In the genomic region with DNA sequence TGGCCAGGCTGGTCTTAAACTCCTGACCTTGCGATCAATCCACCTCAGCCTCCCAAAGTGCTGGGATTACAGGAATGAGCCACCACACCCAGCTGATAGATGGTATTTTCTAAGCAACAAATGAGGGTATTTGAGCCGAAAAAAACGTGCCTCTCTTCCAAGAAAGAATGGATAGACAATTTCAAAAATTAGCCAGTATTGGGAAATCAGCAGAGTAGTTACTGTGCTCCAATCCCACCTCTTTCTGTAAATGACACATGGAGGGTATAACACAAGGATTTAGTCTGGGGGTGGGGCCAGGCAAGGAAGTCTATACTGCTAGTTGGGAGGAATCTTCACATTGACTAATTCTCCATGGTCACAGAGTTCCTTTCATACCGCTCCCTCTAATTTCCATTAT, we compare ENCODE assay signal across 28 cellular contexts. TPM values are rescaled to one million over a fixed set of nuclear protein-coding genes. Genes with fewer than 3 reads are reported as not detected.
A peak's percentile ranks its signal among the peaks of the same experiment; 100 is the strongest.
DNase-seq lines count a peak whose midpoint lies in the region; ATAC-seq and TF ChIP-seq lines count a peak whose summit lies in the region.
"Had no signal": no experiment of that assay in that cellular context is flagged by ENCODE, and none has a peak within 500 bp of the region (broad histone marks: within the 10 kb centered on the region; RNA-seq: fewer than 3 reads in every experiment).

No MANE protein-coding gene starts in this region.

- intact Hi-C loops in IMR-90 (cut with micrococcal nuclease) (loop anchor here (5.0 kb wide), 1 partner anchor 35 kb away; no protein-coding TSS in a partner anchor), transverse colon (cut with DNase I; ENCODE audit: low total_unique reads) (no loop called here)
- intact Hi-C loops in naive thymus-derived CD4-positive, alpha-beta T cell (cut with micrococcal nuclease): no loop called here

- DNase-seq in activated naive CD4-positive, alpha-beta T cell treated with anti-CD3 and anti-CD28 coated beads, Interleukin-2, amount 10 ng/mL, durations not matched to agents 7 days and 5 days: no peak
- DNase-seq in activated naive CD4-positive, alpha-beta T cell treated with Interleukin-2 at 50 U/mL for 16 hours: no peak
- DNase-seq in IMR-90 (no peak), globus pallidus (ENCODE audit: low spot score) (no peak), COLO829 (ENCODE audit: low spot score) (no peak), transverse colon (no peak)
- DNase-seq in naive thymus-derived CD4-positive, alpha-beta T cell: no peak
- DNase-seq: C1 segment of cervical spinal cord; CD8-positive, alpha-beta T cell; DMS 273 treated with DMSO at 0.1 percent for 48 hours; DMS79; EL; GDM1; GOT3; HFFc6; NCI-H1048; NCI-H1417; NCI-H1694; NCI-H2029 treated with DMSO at 0.1 percent for 48 hours; NCI-H226; NCI-H510A; NCI-H69; SHP77 had no signal

- H3K9ac ChIP-seq in IMR-90 (ENCODE audit: low read depth, low read length): no peak overlapping the region
- H3K9ac ChIP-seq: KMS-11 had no signal

- no peak overlapping the region for H2AK9ac ChIP-seq in IMR-90 (replicated peaks; ENCODE audit: low read depth, low read length, poor library complexity)

- 100% methylated on average over 1 of the region's 4 CpGs; no CpG with 5 or more reads in 1 of the 2 experiments for WGBS in IMR-90 (ENCODE audit: extremely low coverage in 2 of 2, insufficient read length in 1 of 2), 2 experiments
- WGBS in transverse colon (ENCODE audit: low coverage in 1 of 2), 2 donors: 79 to 94% methylated on average over 2 to 4 of the region's 4 CpGs

- no peaks in the 10 kb centered on the region for H3K27me3 Mint-ChIP-seq in activated naive CD4-positive, alpha-beta T cell treated with anti-CD3 and anti-CD28 coated beads, Interleukin-2, amount 10 ng/mL, durations not matched to agents 7 days and 5 days
- H3K27me3 Mint-ChIP-seq in activated T-helper 17 cell treated with anti-CD3 and anti-CD28 coated beads, Interleukin-2, amount 50 U/mL, for 72 hours: no peaks in the 10 kb centered on the region
- H3K27me3 Mint-ChIP-seq in naive thymus-derived CD4-positive, alpha-beta T cell: no peaks in the 10 kb centered on the region

- peaks cover 53% of the 10 kb centered on the region for H3K4me1 Mint-ChIP-seq in activated naive CD4-positive, alpha-beta T cell treated with anti-CD3 and anti-CD28 coated beads, Interleukin-2, amount 10 ng/mL, durations not matched to agents 7 days and 5 days
- H3K4me1 Mint-ChIP-seq in activated T-helper 17 cell treated with anti-CD3 and anti-CD28 coated beads, Interleukin-2, amount 50 U/mL, for 72 hours: peaks cover 20% of the 10 kb centered on the region
- peaks cover 21 to 52% (median 39%) of the 10 kb centered on the region in 7 donors for H3K4me1 Mint-ChIP-seq in naive thymus-derived CD4-positive, alpha-beta T cell

- H2BK5ac ChIP-seq in IMR-90 (ENCODE audit: low read depth, low read length, poor library complexity, severe bottlenecking): peak overlapping the region; percentile 14

- TF ChIP-seq RAD21 in IMR-90 (IDR thresholded peaks at IDR 0.05; ENCODE audit: low read length): no peak

- peaks cover 7% of the 10 kb centered on the region; the same call in 1 of the 2 replicates for H3K9me1 ChIP-seq in IMR-90 (ENCODE audit: insufficient read depth, low read length)

- no TSS peak for BruUV-seq in IMR-90 (replicated peaks; lab: Mats Ljungman, UMichigan)

- no peak overlapping the region for H2BK120ac ChIP-seq in IMR-90 (ENCODE audit: low read depth, low read length)

- H2AFZ ChIP-seq in IMR-90 (replicated peaks; ENCODE audit: low read length, poor library complexity): no peak overlapping the region

- no peak overlapping the region for H2BK15ac ChIP-seq in IMR-90 (ENCODE audit: low read depth, low read length)

- H4K8ac ChIP-seq in IMR-90 (ENCODE audit: low read depth in 2 of 2, low read length in 2 of 2): 0 out of 4 replicates have a peak overlapping the region, but pooled peaks of 1 of the 2 experiments have one; percentile 59

- H4K5ac ChIP-seq in IMR-90 (ENCODE audit: low read depth, low read length): no peak overlapping the region

- no peaks in the 10 kb centered on the region for H4K20me1 ChIP-seq in IMR-90 (ENCODE audit: insufficient read depth, low read length)

- no peak for ATAC-seq in IMR-90 (ENCODE audit: low read depth)
- ATAC-seq in activated T-helper 17 cell treated with anti-CD3 and anti-CD28 coated beads, Interleukin-2, amount 50 U/mL, for 72 hours (replicated peaks): no peak
- no peak for ATAC-seq in naive thymus-derived CD4-positive, alpha-beta T cell
- ATAC-seq: CD8-positive, alpha-beta T cell; Panc1 had no signal

- no peak for TF ChIP-seq EP300 in transverse colon (IDR thresholded peaks at IDR 0.05; ENCODE audit: low read depth)

- no peak for TF ChIP-seq POLR2A in IMR-90 (IDR thresholded peaks at IDR 0.05; ENCODE audit: low read depth, low read length)
- TF ChIP-seq POLR2A in transverse colon (IDR thresholded peaks at IDR 0.05): no peak

- H3K36me3 ChIP-seq in IMR-90 (ENCODE audit: control insufficient read depth, insufficient read depth, low read length): no peaks in the 10 kb centered on the region
- H3K36me3 ChIP-seq in naive thymus-derived CD4-positive, alpha-beta T cell (ENCODE audit: control insufficient read depth in 2 of 3, insufficient read depth in 3 of 3, low read length in 3 of 3): no peaks in the 10 kb centered on the region
- H3K36me3 ChIP-seq in transverse colon: no peaks in the 10 kb centered on the region
- H3K36me3 ChIP-seq: HAP-1 had no signal

- H3K27ac ChIP-seq in IMR-90 (ENCODE audit: insufficient read depth, low read length) (peak overlapping the region; percentile 86; the same call in 1 of the 2 replicates), transverse colon (no peak overlapping the region)
- H3K27ac ChIP-seq in naive thymus-derived CD4-positive, alpha-beta T cell (ENCODE audit: low read depth, low read length): no peak overlapping the region
- H3K27ac ChIP-seq: KMS-11, RWPE1 had no signal

- H3K14ac ChIP-seq in IMR-90 (replicated peaks; ENCODE audit: low read depth, low read length): no peak overlapping the region

- H3K27me3 ChIP-seq in IMR-90 (ENCODE audit: control insufficient read depth, insufficient read depth, low read length): no peaks in the 10 kb centered on the region
- H3K27me3 ChIP-seq in naive thymus-derived CD4-positive, alpha-beta T cell (ENCODE audit: control insufficient read depth in 2 of 2, insufficient read depth in 2 of 2, low read length in 2 of 2): no peaks in the 10 kb centered on the region
- no peaks in the 10 kb centered on the region for H3K27me3 ChIP-seq in transverse colon

- no peak overlapping the region for H2AK5ac ChIP-seq in IMR-90 (ENCODE audit: low read depth, low read length)

- no peak overlapping the region for H3K23ac ChIP-seq in IMR-90 (ENCODE audit: low read depth, low read length)

- H2BK20ac ChIP-seq in IMR-90 (ENCODE audit: low read depth, low read length): 0 out of 2 replicates have a peak overlapping the region, but pooled peaks have one; percentile 39

- no peak overlapping the region for H3K4me2 ChIP-seq in IMR-90 (ENCODE audit: low read depth, low read length)
- H3K4me2 ChIP-seq: KMS-11 had no signal

- H3K56ac ChIP-seq in IMR-90 (ENCODE audit: extremely low read depth, insufficient read depth, low read length): no peak overlapping the region

- no peak overlapping the region for H3K4me3 Mint-ChIP-seq in activated naive CD4-positive, alpha-beta T cell treated with anti-CD3 and anti-CD28 coated beads, Interleukin-2, amount 10 ng/mL, durations not matched to agents 7 days and 5 days
- H3K4me3 Mint-ChIP-seq in activated T-helper 17 cell treated with anti-CD3 and anti-CD28 coated beads, Interleukin-2, amount 50 U/mL, for 72 hours: peak overlapping the region; percentile 36
- H3K4me3 Mint-ChIP-seq in naive thymus-derived CD4-positive, alpha-beta T cell: peak overlapping the region in 7 of 10 donors; percentile 45 to 74 (median 66)
- H3K4me3 Mint-ChIP-seq: CD8-positive, alpha-beta T cell; HFFc6 had no signal

- CTCF ChIA-PET in activated naive CD4-positive, alpha-beta T cell treated with anti-CD3 and anti-CD28 coated beads, Interleukin-2, amount 10 ng/mL, durations not matched to agents 7 days and 5 days (lab: Charles Lee): interaction anchor here (2.3 to 5.6 kb wide), 2 partner anchors 8 to 348 kb away, joined by 9 to 31 read pairs; partner anchors contain the start of genes AGBL3 and BPGM
- CTCF ChIA-PET in IMR-90 (lab: Yijun Ruan, JAX): no interaction called here
- CTCF ChIA-PET in naive thymus-derived CD4-positive, alpha-beta T cell (lab: Charles Lee): interaction anchor here (0.8 to 7.3 kb wide), 3 partner anchors 66 to 316 kb away, joined by 3 to 90 read pairs (median 4); no protein-coding TSS in a partner anchor

- H3K27ac Mint-ChIP-seq in activated naive CD4-positive, alpha-beta T cell treated with anti-CD3 and anti-CD28 coated beads, Interleukin-2, amount 10 ng/mL, durations not matched to agents 7 days and 5 days: peak overlapping the region; percentile 79
- H3K27ac Mint-ChIP-seq in activated T-helper 17 cell treated with anti-CD3 and anti-CD28 coated beads, Interleukin-2, amount 50 U/mL, for 72 hours: no peak overlapping the region
- H3K27ac Mint-ChIP-seq in naive thymus-derived CD4-positive, alpha-beta T cell: peak overlapping the region in 6 of 9 donors; percentile 76 to 94 (median 84)
- H3K27ac Mint-ChIP-seq: CD8-positive, alpha-beta T cell; HFFc6 had no signal

- H3K4me3 ChIP-seq in IMR-90 (ENCODE audit: insufficient read depth, low read depth, low read length) (no peak overlapping the region), transverse colon (no peak overlapping the region)
- no peak overlapping the region for H3K4me3 ChIP-seq in naive thymus-derived CD4-positive, alpha-beta T cell (ENCODE audit: low read length)
- H3K4me3 ChIP-seq: HAP-1 had no signal

- peak overlapping the region; percentile 47 for H3K18ac ChIP-seq in IMR-90 (ENCODE audit: low read depth, low read length)

- H3K9me3 Mint-ChIP-seq in activated naive CD4-positive, alpha-beta T cell treated with anti-CD3 and anti-CD28 coated beads, Interleukin-2, amount 10 ng/mL, durations not matched to agents 7 days and 5 days: peaks cover 4% of the 10 kb centered on the region
- H3K9me3 Mint-ChIP-seq in activated T-helper 17 cell treated with anti-CD3 and anti-CD28 coated beads, Interleukin-2, amount 50 U/mL, for 72 hours: no peaks in the 10 kb centered on the region
- peaks cover 0 to 18% (median 2%) of the 10 kb centered on the region in 11 donors for H3K9me3 Mint-ChIP-seq in naive thymus-derived CD4-positive, alpha-beta T cell
- H3K9me3 Mint-ChIP-seq: CD8-positive, alpha-beta T cell; HFFc6 had no signal

- in situ Hi-C loops in IMR-90 (cut with MboI; ENCODE audit: low sequenced_read_pairs) (no loop called here), transverse colon (cut with MboI; ENCODE audit: low pct_ligation_motif_present in 1 of 4, low pct_unique_long_range_greater_than_20kb in 1 of 4, low sequenced_read_pairs in 3 of 4) (loop anchor here in 1 of 4 donors (25.0 kb wide), 1 partner anchor 325 kb away; no protein-coding TSS in a partner anchor)

- dilution Hi-C loops in IMR-90 (cut with HindIII; ENCODE audit: low sequenced_read_pairs, unreplicated experiment): no loop called here

- H4K91ac ChIP-seq in IMR-90 (ENCODE audit: insufficient read depth, low read depth, low read length): no peak overlapping the region

- H3K4me1 ChIP-seq in IMR-90 (ENCODE audit: control insufficient read depth, insufficient read depth, low read length): peaks cover 6% of the 10 kb centered on the region
- H3K4me1 ChIP-seq in naive thymus-derived CD4-positive, alpha-beta T cell (ENCODE audit: control insufficient read depth in 2 of 2, insufficient read depth in 2 of 2, low read length in 2 of 2): peaks cover 12 to 20% of the 10 kb centered on the region in 2 donors
- H3K4me1 ChIP-seq in transverse colon: no peaks in the 10 kb centered on the region
- H3K4me1 ChIP-seq: HAP-1 had no signal

- TF ChIP-seq CTCF in IMR-90 (conservative IDR thresholded peaks at IDR 0.05; ENCODE audit: low read depth, low read length) (no peak), transverse colon (IDR thresholded peaks at IDR 0.05) (no peak)

- H3K79me1 ChIP-seq in IMR-90 (ENCODE audit: low read depth in 1 of 2, low read length in 2 of 2): no peaks in the 10 kb centered on the region

- POLR2A ChIA-PET in IMR-90 (lab: Charles Lee; ENCODE audit: unreplicated experiment): no interaction called here
- POLR2A ChIA-PET in naive thymus-derived CD4-positive, alpha-beta T cell (lab: Charles Lee): interaction anchor here (0.6 to 7.0 kb wide), 4 partner anchors 9 to 349 kb away, joined by 3 to 115 read pairs (median 8); partner anchors contain the start of genes AGBL3 and BPGM

- H3K36me3 Mint-ChIP-seq in activated naive CD4-positive, alpha-beta T cell treated with anti-CD3 and anti-CD28 coated beads, Interleukin-2, amount 10 ng/mL, durations not matched to agents 7 days and 5 days: peaks cover 9% of the 10 kb centered on the region
- H3K36me3 Mint-ChIP-seq in activated T-helper 17 cell treated with anti-CD3 and anti-CD28 coated beads, Interleukin-2, amount 50 U/mL, for 72 hours (ENCODE audit: low read depth): no peaks in the 10 kb centered on the region
- H3K36me3 Mint-ChIP-seq in naive thymus-derived CD4-positive, alpha-beta T cell: peaks cover 0 to 14% (median 0%) of the 10 kb centered on the region in 5 donors
- H3K36me3 Mint-ChIP-seq: CD8-positive, alpha-beta T cell had no signal

- H3K9me3 ChIP-seq in IMR-90 (ENCODE audit: control insufficient read depth, insufficient read depth, low read length) (no peaks in the 10 kb centered on the region), transverse colon (no peaks in the 10 kb centered on the region)
- no peaks in the 10 kb centered on the region for H3K9me3 ChIP-seq in naive thymus-derived CD4-positive, alpha-beta T cell (ENCODE audit: control insufficient read depth in 2 of 3, low read length in 3 of 3)
- H3K9me3 ChIP-seq: HAP-1 had no signal

- H3K4ac ChIP-seq in IMR-90 (ENCODE audit: low read depth, low read length): no peak overlapping the region

RNA-seq across cellular contexts. Expression of gene BPGM, which starts 9.2 kb away (rescaled TPM):
- total RNA-seq in IMR-90 (2012; rRNA removed) (18.8 and 32.8 TPM in 2 replicates), transverse colon (10 to 100 TPM in 2 of 4 donors, 1 to 10 TPM in 1, under 1 TPM in 1; 0.40 to 13.2 (median 7.2) TPM)
- polyA plus RNA-seq in IMR-90 (2012; rRNA removed): 16.8 and 20.0 TPM in 2 replicates
- 5.1 and 9.8 TPM in 2 replicates for polyA plus RNA-seq in IMR-90 (2012; cell fraction: cytosol; rRNA removed)
- 1.6 and 14.7 TPM in 2 replicates for polyA plus RNA-seq in IMR-90 (2012; cell fraction: nucleus; rRNA removed; ENCODE audit: low replicate concordance)
- total RNA-seq in activated T-helper 17 cell treated with anti-CD3 and anti-CD28 coated beads, Interleukin-2, amount 50 U/mL, for 72 hours: 10 to 100 TPM; 17.2 to 20.7 TPM
- total RNA-seq in naive thymus-derived CD4-positive, alpha-beta T cell: 10 to 100 TPM; 12.7 to 19.2 (median 14.2) TPM
- 10 to 100 TPM; 28.9 to 33.9 TPM for polyA plus RNA-seq in naive thymus-derived CD4-positive, alpha-beta T cell
